ENCODE assay signal across 26 cellular contexts in the genomic region with DNA sequence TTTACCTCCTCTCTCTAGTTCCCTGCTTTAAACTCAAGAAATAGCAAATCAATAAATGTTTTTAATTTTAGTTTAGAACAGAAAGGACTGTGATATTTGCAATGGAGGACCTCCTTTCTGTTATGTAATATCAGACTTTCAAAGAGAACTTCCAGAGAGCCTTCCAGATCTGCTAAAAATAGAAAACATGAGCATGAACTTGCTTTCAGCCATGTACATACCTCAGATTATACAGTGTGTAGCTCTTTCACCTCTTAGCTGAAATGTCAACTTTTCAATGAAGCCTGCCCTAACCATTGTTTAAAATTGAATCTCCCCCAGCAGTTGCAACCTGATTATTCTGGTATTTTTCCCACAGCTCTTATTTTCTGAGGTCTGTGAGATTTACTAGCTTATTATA.
"Had no signal": no experiment of that assay in that cellular context is flagged by ENCODE, and none has a peak within 500 bp of the region (broad histone marks: within the 10 kb centered on the region; RNA-seq: fewer than 3 reads in every experiment).

No MANE protein-coding gene starts in this region.

- H3K9me3 ChIP-seq: adrenal gland, ascending aorta, esophagus muscularis mucosa, thoracic aorta, vagina had no signal

- H3K27ac Mint-ChIP-seq: activated CD4-positive, alpha-beta memory T cell treated with anti-CD3 and anti-CD28 coated beads, Interleukin-2, amount 10 ng/mL, durations not matched to agents 7 days and 5 days; activated CD4-positive, alpha-beta T cell treated with anti-CD3 and anti-CD28 coated beads, Interleukin-2, amount 10 ng/mL, durations not matched to agents 24 days and 14 days; activated naive CD8-positive, alpha-beta T cell; activated T-helper 1 cell treated with anti-CD3 and anti-CD28 coated beads, Interleukin-12 subunit alpha, Interleukin-12 subunit beta, Interleukin-2, Interleukin-4 antibody, amounts not matched to agents 30 ng/mL and 10 ng/mL and 1 ng/mL, durations not matched to agents 14 hours and 24 hours and 36 hours; nephron; T-cell; T-helper 2 cell treated with Interferon-gamma antibody and Interleukin-4, amounts not matched to agents 5 μg/mL and 100 μg/mL, for 36 hours; type B pancreatic cell had no signal

- H3K4me3 Mint-ChIP-seq: activated CD4-positive, alpha-beta memory T cell treated with anti-CD3 and anti-CD28 coated beads, Interleukin-2, amount 10 ng/mL, durations not matched to agents 7 days and 5 days; activated CD4-positive, alpha-beta T cell treated with anti-CD3 and anti-CD28 coated beads, Interleukin-2, amount 10 ng/mL, durations not matched to agents 24 days and 14 days; activated naive CD8-positive, alpha-beta T cell; activated T-helper 1 cell treated with anti-CD3 and anti-CD28 coated beads, Interleukin-12 subunit alpha, Interleukin-12 subunit beta, Interleukin-2, Interleukin-4 antibody, amounts not matched to agents 30 ng/mL and 10 ng/mL and 1 ng/mL, durations not matched to agents 14 hours and 24 hours and 36 hours; nephron; T-cell; T-helper 2 cell treated with Interferon-gamma antibody and Interleukin-4, amounts not matched to agents 5 μg/mL and 100 μg/mL, for 36 hours; type B pancreatic cell had no signal

- H3K27me3 Mint-ChIP-seq: activated CD4-positive, alpha-beta memory T cell treated with anti-CD3 and anti-CD28 coated beads, Interleukin-2, amount 10 ng/mL, durations not matched to agents 7 days and 5 days; activated CD4-positive, alpha-beta T cell treated with anti-CD3 and anti-CD28 coated beads, Interleukin-2, amount 10 ng/mL, durations not matched to agents 24 days and 14 days; activated naive CD8-positive, alpha-beta T cell; T-cell; type B pancreatic cell had no signal

- ATAC-seq: activated CD4-positive, CD25-positive, alpha-beta regulatory T cell treated with anti-CD3 and anti-CD28 coated beads, Interleukin-2, amount 50 U/mL, for 24 hours; left lobe of liver; T-cell had no signal

- H3K27me3 ChIP-seq: adrenal gland, ascending aorta, esophagus muscularis mucosa, vagina had no signal

- H3K27ac ChIP-seq: adrenal gland, ascending aorta, coronary artery, esophagus muscularis mucosa, parathyroid adenoma, thoracic aorta, vagina, VCaP had no signal

- H2AFZ ChIP-seq: parathyroid adenoma had no signal

- H3K9me3 Mint-ChIP-seq: activated CD4-positive, alpha-beta memory T cell treated with anti-CD3 and anti-CD28 coated beads, Interleukin-2, amount 10 ng/mL, durations not matched to agents 7 days and 5 days; activated CD4-positive, alpha-beta T cell treated with anti-CD3 and anti-CD28 coated beads, Interleukin-2, amount 10 ng/mL, durations not matched to agents 24 days and 14 days; activated T-helper 1 cell treated with anti-CD3 and anti-CD28 coated beads, Interleukin-12 subunit alpha, Interleukin-12 subunit beta, Interleukin-2, Interleukin-4 antibody, amounts not matched to agents 30 ng/mL and 10 ng/mL and 1 ng/mL, durations not matched to agents 14 hours and 24 hours and 36 hours; nephron; T-cell; T-helper 2 cell treated with Interferon-gamma antibody and Interleukin-4, amounts not matched to agents 5 μg/mL and 100 μg/mL, for 36 hours; type B pancreatic cell had no signal

- H3K4me1 Mint-ChIP-seq: activated CD4-positive, alpha-beta memory T cell treated with anti-CD3 and anti-CD28 coated beads, Interleukin-2, amount 10 ng/mL, durations not matched to agents 7 days and 5 days; activated CD4-positive, alpha-beta T cell treated with anti-CD3 and anti-CD28 coated beads, Interleukin-2, amount 10 ng/mL, durations not matched to agents 24 days and 14 days; nephron had no signal

- H3K4me3 ChIP-seq: adrenal gland, ascending aorta, coronary artery, esophagus muscularis mucosa, thoracic aorta, vagina had no signal

- DNase-seq: activated CD4-positive, alpha-beta memory T cell treated with anti-CD3 and anti-CD28 coated beads, Interleukin-2, amount 10 ng/mL, durations not matched to agents 7 days and 5 days; activated CD4-positive, alpha-beta T cell treated with anti-CD3 and anti-CD28 coated beads, Interleukin-2, amount 10 ng/mL, durations not matched to agents 24 days and 14 days; activated gamma-delta T cell treated with Interleukin-2 at 50 U/mL for 16 hours; activated T-cell treated with anti-CD3 and anti-CD28 coated beads for 4 hours; adrenal gland; kidney; mammary epithelial cell; midbrain; stimulated activated CD4-positive, alpha-beta T cell treated with anti-CD3 and anti-CD28 coated beads, Interleukin-2, amount 100 ng/mL, for 48 hours; stimulated activated CD8-positive, alpha-beta memory T cell treated with anti-CD3 and anti-CD28 coated beads, Interleukin-4, amount 100 ng/mL, for 48 hours; stimulated activated naive CD4-positive, alpha-beta T cell treated with Interleukin-2 at 50 U/mL for 16 hours; T-cell had no signal

- H3K4me1 ChIP-seq: parathyroid adenoma, vagina had no signal
